8 cellular contexts compared by ENCODE assay signal in genomic region chr22:41557401-41558240, GRCh38. TPM values are rescaled to one million over a fixed set of nuclear protein-coding genes. Genes with fewer than 3 reads are reported as not detected.
DNase-seq lines count a peak whose midpoint lies in the region; ATAC-seq and TF ChIP-seq lines count a peak whose summit lies in the region.

No MANE protein-coding gene starts in this region.

- TF ChIP-seq CTCF in esophagus squamous epithelium (IDR thresholded peaks at IDR 0.05) (no peak), endothelial cell (IDR thresholded peaks at IDR 0.05; ENCODE audit: unreplicated experiment) (no peak)

- no peaks in the 10 kb centered on the region for H3K36me3 ChIP-seq in esophagus squamous epithelium

- peaks cover 0 to 38% (median 0%) of the 10 kb centered on the region in 4 donors for H3K27me3 ChIP-seq in esophagus squamous epithelium

- intact Hi-C loops in esophagus squamous epithelium (cut with DNase I), result no loop called here

- ATAC-seq in GM18520 (IDR thresholded peaks at IDR 0.05; ENCODE audit: unreplicated experiment), result no peak
- ATAC-seq in HG03439 (IDR thresholded peaks at IDR 0.05; ENCODE audit: unreplicated experiment), result no peak
- no peak for ATAC-seq in GM19023 (IDR thresholded peaks at IDR 0.05; ENCODE audit: unreplicated experiment)

- H3K4me3 Mint-ChIP-seq in endothelial cell (ENCODE audit: unreplicated experiment), result no peak overlapping the region

- WGBS in esophagus squamous epithelium, 2 donors, result 45 to 65% methylated on average over 9 to 12 of the region's 19 CpGs

- H3K4me1 ChIP-seq in esophagus squamous epithelium, result peaks cover 3 to 39% (median 6%) of the 10 kb centered on the region in 3 donors

- TF ChIP-seq POLR2A in esophagus squamous epithelium (IDR thresholded peaks at IDR 0.05), result no peak

- peaks cover 8% of the 10 kb centered on the region for H3K27me3 Mint-ChIP-seq in endothelial cell (ENCODE audit: unreplicated experiment)

- no peaks in the 10 kb centered on the region for H3K9me3 ChIP-seq in esophagus squamous epithelium

- H3K4me1 Mint-ChIP-seq in endothelial cell (ENCODE audit: unreplicated experiment), result peaks cover 3% of the 10 kb centered on the region

- H3K36me3 Mint-ChIP-seq in endothelial cell (ENCODE audit: low read depth, unreplicated experiment), result no peaks in the 10 kb centered on the region

- peak overlapping the region in 1 of 4 donors; percentile 22 for H3K4me3 ChIP-seq in esophagus squamous epithelium

- DNase-seq in ELF-1 (ENCODE audit: low read depth, low spot score) (peak; percentile 35), NCI-H510A treated with DMSO at 0.1 percent for 48 hours (lab: John Stamatoyannopoulos, UW) (peak; percentile 76), esophagus squamous epithelium (lab: John Stamatoyannopoulos, UW) (no peak), occipital lobe (lab: John Stamatoyannopoulos, UW) (peak; percentile 67), endothelial cell (ENCODE audit: low spot score) (no peak)

- H3K27ac ChIP-seq in esophagus squamous epithelium, result peak overlapping the region; percentile 12 to 76 (median 64)

- no peak overlapping the region for H3K27ac Mint-ChIP-seq in endothelial cell (ENCODE audit: unreplicated experiment)

- H3K9me3 Mint-ChIP-seq in endothelial cell (ENCODE audit: unreplicated experiment), result no peaks in the 10 kb centered on the region

RNA-seq across cellular contexts. Expression of gene CSDC2, which starts 3.2 kb away (rescaled TPM):
- total RNA-seq in esophagus squamous epithelium (1 to 10 TPM in 2 of 4 donors, under 1 TPM in 2; 0.19 to 2.7 (median 0.73) TPM), occipital lobe (9.4 TPM), endothelial cell (ENCODE audit: unreplicated experiment) (not detected)

RNA-seq across cellular contexts. Expression of gene POLR3H, which starts 13.4 kb away (rescaled TPM):
- total RNA-seq in esophagus squamous epithelium, result 10 to 100 TPM; 13.7 to 23.3 (median 16.1) TPM
- total RNA-seq in occipital lobe, result 23.7 TPM
- total RNA-seq in endothelial cell (ENCODE audit: unreplicated experiment), result 20.8 TPM

RNA-seq across cellular contexts. Expression of gene PMM1, which starts 32.0 kb away (rescaled TPM):
- total RNA-seq in esophagus squamous epithelium (10 to 100 TPM; 17.9 to 65.2 (median 49.5) TPM), occipital lobe (17.2 TPM), endothelial cell (ENCODE audit: unreplicated experiment) (6.0 TPM)

Comparison
In these comparisons a context has a peak if more than half of its experiments do, and no peak if none do; other contexts are left out.
1. DNase-seq: peak in ELF-1 (single experiment), NCI-H510A treated with DMSO at 0.1 percent for 48 hours (single experiment) and occipital lobe (single experiment); none in esophagus squamous epithelium (single experiment) and endothelial cell (single experiment).